Comparison of ENCODE assay signal across 18 cellular contexts in the genomic region with DNA sequence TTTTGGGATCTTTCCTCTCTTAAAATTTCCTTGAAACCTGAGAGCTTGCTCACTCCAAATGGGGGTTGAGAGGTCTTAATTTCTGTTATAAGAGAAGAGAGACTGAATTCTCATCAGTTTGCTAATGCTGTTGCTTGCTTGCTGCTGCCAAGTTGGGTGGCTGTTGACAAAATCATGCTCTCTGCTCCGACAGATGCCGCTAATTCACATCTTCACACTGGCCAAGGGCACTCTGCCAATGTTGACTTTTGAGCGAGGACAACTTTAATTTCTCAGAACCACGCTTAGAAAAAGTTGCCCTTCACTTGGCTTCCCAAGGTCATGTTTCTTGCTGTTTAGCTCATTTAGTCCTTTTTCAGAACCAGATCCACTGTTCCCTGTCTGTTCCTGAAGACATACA.
DNase-seq lines count a peak whose midpoint lies in the region; ATAC-seq and TF ChIP-seq lines count a peak whose summit lies in the region.
"Had no signal": no experiment of that assay in that cellular context is flagged by ENCODE, and none has a peak within 500 bp of the region (broad histone marks: within the 10 kb centered on the region; RNA-seq: fewer than 3 reads in every experiment).

No MANE protein-coding gene starts in this region.

- no peak for TF ChIP-seq POLR2A in GM18505 (IDR thresholded peaks at IDR 0.05; ENCODE audit: borderline replicate concordance, extremely low read depth, insufficient read depth, insufficient read length)

- DNase-seq in NCI-H1092 treated with DMSO at 0.1 percent for 48 hours (lab: John Stamatoyannopoulos, UW): peak; percentile 33
- no peak for DNase-seq in NCI-H1092 (lab: John Stamatoyannopoulos, UW)
- DNase-seq in G401 (ENCODE audit: low spot score): peak; percentile 25
- DNase-seq in NCI-H2171 treated with DMSO at 0.1 percent for 48 hours (lab: John Stamatoyannopoulos, UW): peak; percentile 71
- DNase-seq in left lobe of liver (ENCODE audit: low spot score): no peak
- DNase-seq in NCI-H2029 (lab: John Stamatoyannopoulos, UW): no peak
- DNase-seq: AML-193, EL, HCEC 1CT, Karpas-422, MG63, NCI-H1048, NCI-H1930, NCI-H524 treated with DMSO at 0.1 percent for 48 hours, Right ventricle myocardium superior had no signal

- peak; percentile 28 for ATAC-seq in left lobe of liver
- no peak for ATAC-seq in GM18505 (IDR thresholded peaks at IDR 0.05; ENCODE audit: unreplicated experiment)
- no peak for ATAC-seq in HG03159 (IDR thresholded peaks at IDR 0.05; ENCODE audit: unreplicated experiment)
- ATAC-seq: GM23338 had no signal

- in situ Hi-C loops in G401 (cut with HindIII; ENCODE audit: low sequenced_read_pairs): no loop called here

Comparison
In these comparisons a context has a peak if more than half of its experiments do, and no peak if none do; other contexts are left out.
1. DNase-seq: peak in NCI-H1092 treated with DMSO at 0.1 percent for 48 hours (single experiment), G401 (single experiment) and NCI-H2171 treated with DMSO at 0.1 percent for 48 hours (single experiment); none in NCI-H1092 (single experiment), left lobe of liver (single experiment) and NCI-H2029 (single experiment).